Comparison of ENCODE assay signal across 23 cellular contexts in genomic region chr16:56510544-56510943, GRCh38. TPM values are rescaled to one million over a fixed set of nuclear protein-coding genes. Genes with fewer than 3 reads are reported as not detected.
DNase-seq lines count a peak whose midpoint lies in the region; ATAC-seq and TF ChIP-seq lines count a peak whose summit lies in the region.
"Had no signal": no experiment of that assay in that cellular context is flagged by ENCODE, and none has a peak within 500 bp of the region (broad histone marks: within the 10 kb centered on the region; RNA-seq: fewer than 3 reads in every experiment).

No MANE protein-coding gene starts in this region.

- H4K20me1 ChIP-seq in neural progenitor cell (ENCODE audit: low read depth), result peaks cover 19% of the 10 kb centered on the region

- DNase-seq in HFFc6, result no peak
- no peak for DNase-seq in chondrocyte (ENCODE audit: low spot score)
- DNase-seq in mesothelial cell of epicardium (ENCODE audit: low spot score in 2 of 2, unreplicated experiment in 2 of 2), result no peak
- DNase-seq in gastrocnemius medialis, result no peak
- no peak for DNase-seq in GM19240 (ENCODE audit: insufficient read length, low spot score)
- DNase-seq in neural progenitor cell (ENCODE audit: low spot score), result no peak
- no peak for DNase-seq in SIG-M5 (lab: John Stamatoyannopoulos, UW)
- no peak for DNase-seq in SW 1271 (lab: John Stamatoyannopoulos, UW)
- DNase-seq: BE2C; CD4-positive, CD25-positive, alpha-beta regulatory T cell; COR-L47; DMS79; KBM-7; MM.1S; NCI-H1092; NCI-H1436; NCI-H187 treated with DMSO at 0.1 percent for 48 hours; NCI-H510A; PC-9; RPMI8226; SHP77 had no signal

- peak overlapping the region in 3 of 4 donors; percentile 8 to 67 (median 31) for H3K27ac ChIP-seq in gastrocnemius medialis
- no peak overlapping the region for H3K27ac ChIP-seq in neural progenitor cell
- H3K27ac ChIP-seq: A549, PC-9 had no signal

- no peak overlapping the region for H3K4me2 ChIP-seq in neural progenitor cell
- H3K4me2 ChIP-seq: A549, PC-9 had no signal

- H3K9me3 Mint-ChIP-seq in HFFc6 (no peaks in the 10 kb centered on the region), chondrocyte (ENCODE audit: low read depth) (no peaks in the 10 kb centered on the region), mesothelial cell of epicardium (no peaks in the 10 kb centered on the region), neural progenitor cell (peaks cover 2% of the 10 kb centered on the region)
- H3K9me3 Mint-ChIP-seq: CD4-positive, CD25-positive, alpha-beta regulatory T cell had no signal

- no peaks in the 10 kb centered on the region for H3K79me2 ChIP-seq in neural progenitor cell (ENCODE audit: low read depth)

- H3K36me3 Mint-ChIP-seq in HFFc6 (ENCODE audit: low read depth) (peaks cover 14% of the 10 kb centered on the region), chondrocyte (ENCODE audit: low read depth) (peaks cover 13% of the 10 kb centered on the region), mesothelial cell of epicardium (peaks cover 45% of the 10 kb centered on the region), neural progenitor cell (peaks cover 36% of the 10 kb centered on the region)

- peaks cover 53% of the 10 kb centered on the region for H3K4me1 Mint-ChIP-seq in HFFc6 (ENCODE audit: low read depth)
- peaks cover 49% of the 10 kb centered on the region for H3K4me1 Mint-ChIP-seq in chondrocyte (ENCODE audit: low read depth)
- peaks cover 29% of the 10 kb centered on the region for H3K4me1 Mint-ChIP-seq in mesothelial cell of epicardium
- peaks cover 3% of the 10 kb centered on the region for H3K4me1 Mint-ChIP-seq in neural progenitor cell

- no peaks in the 10 kb centered on the region for H3F3A ChIP-seq in neural progenitor cell (ENCODE audit: low read depth)

- TF ChIP-seq POLR2A in gastrocnemius medialis (IDR thresholded peaks at IDR 0.05), result no peak

- no peak overlapping the region for H3K4me3 Mint-ChIP-seq in HFFc6
- H3K4me3 Mint-ChIP-seq in chondrocyte (ENCODE audit: unreplicated experiment), result no peak overlapping the region
- H3K4me3 Mint-ChIP-seq in mesothelial cell of epicardium, result no peak overlapping the region
- H3K4me3 Mint-ChIP-seq in neural progenitor cell, result no peak overlapping the region
- H3K4me3 Mint-ChIP-seq: CD4-positive, CD25-positive, alpha-beta regulatory T cell had no signal

- in situ Hi-C loops in gastrocnemius medialis (cut with MboI; ENCODE audit: low sequenced_read_pairs in 4 of 4), result loop anchor here in 1 of 4 donors (10.0 kb wide), 2 partner anchors 94 to 194 kb away; partner anchors contain the start of gene MT2A

- H3K9me3 ChIP-seq in gastrocnemius medialis (no peaks in the 10 kb centered on the region), neural progenitor cell (ENCODE audit: low read depth) (no peaks in the 10 kb centered on the region)
- H3K9me3 ChIP-seq: A549, BE2C had no signal

- H3K27ac Mint-ChIP-seq in HFFc6 (peak overlapping the region; percentile 0; the same call in 1 of the 2 replicates), chondrocyte (ENCODE audit: unreplicated experiment) (peak overlapping the region; percentile 1), mesothelial cell of epicardium (peak overlapping the region; percentile 7), neural progenitor cell (no peak overlapping the region)

- H3K27me3 Mint-ChIP-seq in HFFc6 (ENCODE audit: insufficient read depth) (no peaks in the 10 kb centered on the region), chondrocyte (ENCODE audit: low read depth) (no peaks in the 10 kb centered on the region), mesothelial cell of epicardium (ENCODE audit: low read depth) (no peaks in the 10 kb centered on the region), neural progenitor cell (ENCODE audit: insufficient read depth, low read depth) (no peaks in the 10 kb centered on the region)
- H3K27me3 Mint-ChIP-seq: CD4-positive, CD25-positive, alpha-beta regulatory T cell had no signal

- H3K27me3 ChIP-seq in gastrocnemius medialis (no peaks in the 10 kb centered on the region), neural progenitor cell (no peaks in the 10 kb centered on the region)
- H3K27me3 ChIP-seq: BE2C had no signal

- H2AFZ ChIP-seq in neural progenitor cell (replicated peaks), result no peak overlapping the region
- H2AFZ ChIP-seq: PC-9 had no signal

- H3K9ac ChIP-seq in neural progenitor cell, result no peak overlapping the region

- no peak overlapping the region for H3K4me3 ChIP-seq in gastrocnemius medialis
- no peak overlapping the region for H3K4me3 ChIP-seq in neural progenitor cell
- H3K4me3 ChIP-seq: A549, PC-9 had no signal

- intact Hi-C loops in gastrocnemius medialis (cut with DNase I; ENCODE audit: low total_unique reads), result loop anchor here (5.0 to 10.0 kb wide), 2 partner anchors 92 to 424 kb away; partner anchors contain the start of gene HERPUD1

- H3K36me3 ChIP-seq in gastrocnemius medialis, result peaks cover 0 to 38% of the 10 kb centered on the region in 2 donors
- peaks cover 6% of the 10 kb centered on the region for H3K36me3 ChIP-seq in neural progenitor cell

- H3K4me1 ChIP-seq in gastrocnemius medialis, result peaks cover 13 to 37% of the 10 kb centered on the region in 2 donors
- no peaks in the 10 kb centered on the region for H3K4me1 ChIP-seq in neural progenitor cell
- H3K4me1 ChIP-seq: A549, BE2C had no signal

- peak; percentile 60 to 62 for ATAC-seq in gastrocnemius medialis
- ATAC-seq: A549 had no signal

- TF ChIP-seq CTCF in HFFc6 (IDR thresholded peaks at IDR 0.05) (no peak), chondrocyte (IDR thresholded peaks at IDR 0.05) (no peak), mesothelial cell of epicardium (IDR thresholded peaks at IDR 0.05; ENCODE audit: unreplicated experiment) (no peak), gastrocnemius medialis (IDR thresholded peaks at IDR 0.05 in 4 of 5, conservative IDR thresholded peaks at IDR 0.05 in 1 of 5) (no peak), neural progenitor cell (IDR thresholded peaks at IDR 0.05) (no peak)

RNA-seq across cellular contexts. Expression of gene BBS2, which starts 9.3 kb away (rescaled TPM):
- 10 to 100 TPM; 26.2 to 33.3 (median 29.5) TPM for total RNA-seq in HFFc6 (2021; fragmentation: NEBNext Ultra II Directional; extraction: Animal tissue kit (Norgen Biotek cat#: 25700))
- total RNA-seq in chondrocyte (32.6 to 47.0 TPM (median 36.9 TPM) in 3 replicates), mesothelial cell of epicardium (58.2 to 63.1 TPM (median 60.8 TPM) in 3 replicates), gastrocnemius medialis (10 to 100 TPM; 25.2 to 52.0 (median 28.6) TPM), neural progenitor cell (ENCODE audit: low replicate concordance) (47.8 and 64.5 TPM in 2 replicates)

RNA-seq across cellular contexts. Expression of gene MT4, which starts 54.3 kb away (rescaled TPM):
- not detected for total RNA-seq in HFFc6 (2021; fragmentation: NEBNext Ultra II Directional; extraction: Animal tissue kit (Norgen Biotek cat#: 25700))
- total RNA-seq in chondrocyte (not detected in 3 replicates), mesothelial cell of epicardium (not detected in 3 replicates), gastrocnemius medialis (not detected), neural progenitor cell (ENCODE audit: low replicate concordance) (not detected in 2 replicates)
- total RNA-seq: CD4-positive, CD25-positive, alpha-beta regulatory T cell; H1; PC-9 had no signal

RNA-seq across cellular contexts. Expression of gene OGFOD1, which starts 59.2 kb away (rescaled TPM):
- 10 to 100 TPM; 62.8 to 77.0 (median 74.3) TPM for total RNA-seq in HFFc6 (2021; fragmentation: NEBNext Ultra II Directional; extraction: Animal tissue kit (Norgen Biotek cat#: 25700))
- 62.6 to 68.6 TPM (median 62.9 TPM) in 3 replicates for total RNA-seq in chondrocyte
- total RNA-seq in mesothelial cell of epicardium, result 34.3 to 37.2 TPM (median 35.5 TPM) in 3 replicates
- 100 to 1,000 TPM in 1 of 4 donors, 10 to 100 TPM in 3; 86.1 to 115 (median 92.9) TPM for total RNA-seq in gastrocnemius medialis
- 65.8 and 73.4 TPM in 2 replicates for total RNA-seq in neural progenitor cell (ENCODE audit: low replicate concordance)

RNA-seq across cellular contexts. Expression of gene NUDT21, which starts 59.4 kb away (rescaled TPM):
- total RNA-seq in HFFc6 (2021; fragmentation: NEBNext Ultra II Directional; extraction: Animal tissue kit (Norgen Biotek cat#: 25700)), result 100 to 1,000 TPM; 114 to 150 (median 138) TPM
- total RNA-seq in chondrocyte (69.0 to 80.5 TPM (median 72.7 TPM) in 3 replicates), mesothelial cell of epicardium (134 to 141 TPM (median 136 TPM) in 3 replicates), gastrocnemius medialis (10 to 100 TPM; 24.3 to 71.5 (median 35.9) TPM), neural progenitor cell (ENCODE audit: low replicate concordance) (165 and 256 TPM in 2 replicates)
